Comparison of ENCODE assay signal across 14 cellular contexts in the genomic region with DNA sequence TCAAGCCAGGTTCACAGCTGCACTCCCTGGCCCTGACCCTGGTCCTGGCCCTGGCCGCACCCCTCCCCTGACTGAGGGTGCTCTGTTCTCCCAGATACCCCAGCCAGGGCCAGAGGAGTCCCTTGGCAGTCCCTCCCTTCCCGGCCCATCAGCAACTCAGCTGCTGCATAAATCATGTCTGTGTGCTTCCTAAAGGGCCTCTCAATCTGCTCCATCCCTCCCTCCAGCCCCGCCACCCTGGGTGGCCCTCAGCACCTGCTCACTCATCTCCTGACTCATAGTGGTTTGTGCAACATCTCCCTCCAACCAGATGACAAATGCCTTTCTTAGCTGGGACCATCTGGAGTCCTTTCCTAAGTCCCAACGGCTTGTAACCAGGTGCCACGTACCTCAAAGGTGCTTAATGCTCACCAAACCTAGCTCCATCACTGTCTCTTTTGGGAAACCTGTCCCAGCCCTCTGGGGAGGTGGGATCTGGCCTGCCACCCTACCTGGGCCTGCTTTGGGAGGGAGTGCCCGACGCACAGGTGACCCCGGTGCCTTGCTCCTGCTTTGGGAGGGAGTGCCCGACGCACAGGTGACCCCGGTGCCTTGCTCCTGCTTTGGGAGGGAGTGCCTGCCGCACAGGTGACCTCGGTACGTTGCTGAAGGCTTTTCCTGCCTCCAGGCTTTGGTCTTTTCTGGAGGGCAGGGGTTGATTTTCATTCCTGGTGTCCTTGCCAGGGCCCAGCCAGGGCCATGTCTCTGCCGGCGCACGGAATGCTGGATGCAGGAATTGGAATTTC. TPM values are rescaled to one million over a fixed set of nuclear protein-coding genes. Genes with fewer than 3 reads are reported as not detected.
DNase-seq lines count a peak whose midpoint lies in the region; ATAC-seq and TF ChIP-seq lines count a peak whose summit lies in the region.
"Had no signal": no experiment of that assay in that cellular context is flagged by ENCODE, and none has a peak within 500 bp of the region (broad histone marks: within the 10 kb centered on the region; RNA-seq: fewer than 3 reads in every experiment).

No MANE protein-coding gene starts in this region.

- no peaks in the 10 kb centered on the region for H4K20me1 ChIP-seq in osteoblast (ENCODE audit: insufficient read depth, low read length)
- no peaks in the 10 kb centered on the region for H4K20me1 ChIP-seq in neural progenitor cell (ENCODE audit: low read depth)

- H3K27me3 Mint-ChIP-seq in activated naive CD4-positive, alpha-beta T cell treated with anti-CD3 and anti-CD28 coated beads, Interleukin-2, amount 10 ng/mL, durations not matched to agents 7 days and 5 days = no peaks in the 10 kb centered on the region
- peaks cover 25% of the 10 kb centered on the region for H3K27me3 Mint-ChIP-seq in neural progenitor cell (ENCODE audit: insufficient read depth, low read depth)

- H3K4me3 Mint-ChIP-seq in activated naive CD4-positive, alpha-beta T cell treated with anti-CD3 and anti-CD28 coated beads, Interleukin-2, amount 10 ng/mL, durations not matched to agents 7 days and 5 days = no peak overlapping the region
- no peak overlapping the region for H3K4me3 Mint-ChIP-seq in neural progenitor cell
- H3K4me3 Mint-ChIP-seq: IgD-negative memory B cell, type B pancreatic cell had no signal

- H3K4me1 Mint-ChIP-seq in activated naive CD4-positive, alpha-beta T cell treated with anti-CD3 and anti-CD28 coated beads, Interleukin-2, amount 10 ng/mL, durations not matched to agents 7 days and 5 days = no peaks in the 10 kb centered on the region
- peaks cover 23% of the 10 kb centered on the region for H3K4me1 Mint-ChIP-seq in neural progenitor cell

- peak; percentile 17 for DNase-seq in activated naive CD4-positive, alpha-beta T cell treated with anti-CD3 and anti-CD28 coated beads, Interleukin-2, amount 10 ng/mL, durations not matched to agents 7 days and 5 days
- no peak for DNase-seq in activated naive CD4-positive, alpha-beta T cell treated with Interleukin-2 at 50 U/mL for 16 hours
- peak; percentile 83 for DNase-seq in NCI-H1694 treated with DMSO at 0.1 percent for 48 hours (lab: John Stamatoyannopoulos, UW)
- peak; percentile 23 for DNase-seq in RWPE1 (ENCODE audit: low spot score)
- peak; percentile 78 for DNase-seq in osteoblast (ENCODE audit: insufficient read length, low spot score, missing footprints)
- no peak for DNase-seq in activated effector memory CD4-positive, alpha-beta T cell treated with anti-CD3 and anti-CD28 coated beads, Interleukin-2, amount 50 U/mL, for 16 hours
- no peak for DNase-seq in neural progenitor cell (ENCODE audit: low spot score)
- DNase-seq: activated CD4-positive, alpha-beta T cell treated with anti-CD3 and anti-CD28 coated beads, Interleukin-2, amount 50 U/mL, for 4 hours; NCI-H1930; stimulated activated CD4-positive, alpha-beta T cell treated with anti-CD3 and anti-CD28 coated beads, Interleukin-1b, Interleukin-23, amount 100 ng/mL, for 48 hours had no signal

- H3K36me3 Mint-ChIP-seq in activated naive CD4-positive, alpha-beta T cell treated with anti-CD3 and anti-CD28 coated beads, Interleukin-2, amount 10 ng/mL, durations not matched to agents 7 days and 5 days = peaks cover under 1% of the 10 kb centered on the region
- H3K36me3 Mint-ChIP-seq in neural progenitor cell = peaks cover 1% of the 10 kb centered on the region
- H3K36me3 Mint-ChIP-seq: type B pancreatic cell had no signal

- H3K4me1 ChIP-seq in osteoblast (ENCODE audit: insufficient read depth, low read length) = no peaks in the 10 kb centered on the region
- H3K4me1 ChIP-seq in neural progenitor cell = peaks cover 4% of the 10 kb centered on the region
- H3K4me1 ChIP-seq: gastroesophageal sphincter had no signal

- H3F3A ChIP-seq in neural progenitor cell (ENCODE audit: low read depth) = peaks cover 13% of the 10 kb centered on the region

- H3K4me2 ChIP-seq in osteoblast (ENCODE audit: insufficient read depth, low read length) (no peak overlapping the region), neural progenitor cell (no peak overlapping the region)

- H3K36me3 ChIP-seq in osteoblast (ENCODE audit: insufficient read depth, low read length) (no peaks in the 10 kb centered on the region), neural progenitor cell (no peaks in the 10 kb centered on the region)
- H3K36me3 ChIP-seq: gastroesophageal sphincter had no signal

- no peak overlapping the region for H3K9ac ChIP-seq in neural progenitor cell

- no peak overlapping the region for H2AFZ ChIP-seq in osteoblast (ENCODE audit: low read length)
- H2AFZ ChIP-seq in neural progenitor cell (replicated peaks) = no peak overlapping the region

- H3K9me3 ChIP-seq in osteoblast (ENCODE audit: low read depth, low read length) (no peaks in the 10 kb centered on the region), neural progenitor cell (ENCODE audit: low read depth) (no peaks in the 10 kb centered on the region)
- H3K9me3 ChIP-seq: gastroesophageal sphincter had no signal

- H3K27ac Mint-ChIP-seq in activated naive CD4-positive, alpha-beta T cell treated with anti-CD3 and anti-CD28 coated beads, Interleukin-2, amount 10 ng/mL, durations not matched to agents 7 days and 5 days = no peak overlapping the region
- H3K27ac Mint-ChIP-seq in neural progenitor cell = no peak overlapping the region
- H3K27ac Mint-ChIP-seq: type B pancreatic cell had no signal

- H3K27me3 ChIP-seq in osteoblast (ENCODE audit: insufficient read depth, low read length) = no peaks in the 10 kb centered on the region
- H3K27me3 ChIP-seq in neural progenitor cell = no peaks in the 10 kb centered on the region

- peaks cover 4% of the 10 kb centered on the region for H3K9me3 Mint-ChIP-seq in activated naive CD4-positive, alpha-beta T cell treated with anti-CD3 and anti-CD28 coated beads, Interleukin-2, amount 10 ng/mL, durations not matched to agents 7 days and 5 days
- H3K9me3 Mint-ChIP-seq in neural progenitor cell = peaks cover 6% of the 10 kb centered on the region

- no peak overlapping the region for H3K27ac ChIP-seq in RWPE1
- H3K27ac ChIP-seq in osteoblast (ENCODE audit: low read depth, low read length) = no peak overlapping the region
- no peak overlapping the region for H3K27ac ChIP-seq in neural progenitor cell
- H3K27ac ChIP-seq: gastroesophageal sphincter had no signal

- no peak for ATAC-seq in HG02981 (IDR thresholded peaks at IDR 0.05; ENCODE audit: unreplicated experiment)
- ATAC-seq: gastroesophageal sphincter had no signal

- no peaks in the 10 kb centered on the region for H3K79me2 ChIP-seq in osteoblast (ENCODE audit: insufficient read depth, low read length)
- H3K79me2 ChIP-seq in neural progenitor cell (ENCODE audit: low read depth) = no peaks in the 10 kb centered on the region

- POLR2A ChIA-PET in RWPE1 (lab: Yijun Ruan, JAX; ENCODE audit: low non-redundant PET) = no interaction called here

- CTCF ChIA-PET in activated naive CD4-positive, alpha-beta T cell treated with anti-CD3 and anti-CD28 coated beads, Interleukin-2, amount 10 ng/mL, durations not matched to agents 7 days and 5 days (lab: Charles Lee) = no interaction called here
- CTCF ChIA-PET in RWPE1 (lab: Yijun Ruan, JAX) = no interaction called here

- H3K4me3 ChIP-seq in osteoblast (ENCODE audit: insufficient read depth, low read length) (no peak overlapping the region), neural progenitor cell (no peak overlapping the region)
- H3K4me3 ChIP-seq: gastroesophageal sphincter had no signal

- TF ChIP-seq CTCF in RWPE1 (conservative IDR thresholded peaks at IDR 0.05; ENCODE audit: low read depth) (no peak), osteoblast (IDR thresholded peaks at IDR 0.05; ENCODE audit: extremely low read depth, low read depth, low read length) (no peak), neural progenitor cell (IDR thresholded peaks at IDR 0.05) (no peak)

RNA-seq across cellular contexts. Expression of a gene that starts 25.0 kb away (rescaled TPM):
- total RNA-seq in osteoblast (27.1 and 29.3 TPM in 2 replicates), neural progenitor cell (ENCODE audit: low replicate concordance) (31.3 and 36.5 TPM in 2 replicates)

Comparison
In these comparisons a context has a peak if more than half of its experiments do, and no peak if none do; other contexts are left out.
1. DNase-seq: peak in activated naive CD4-positive, alpha-beta T cell treated with anti-CD3 and anti-CD28 coated beads, Interleukin-2, amount 10 ng/mL, durations not matched to agents 7 days and 5 days (single experiment), NCI-H1694 treated with DMSO at 0.1 percent for 48 hours (single experiment), RWPE1 (single experiment) and osteoblast (single experiment); none in activated naive CD4-positive, alpha-beta T cell treated with Interleukin-2 at 50 U/mL for 16 hours (single experiment), activated effector memory CD4-positive, alpha-beta T cell treated with anti-CD3 and anti-CD28 coated beads, Interleukin-2, amount 50 U/mL, for 16 hours (single experiment) and neural progenitor cell (single experiment).